Comparison of ENCODE assay signal across 8 cellular contexts in the genomic region with DNA sequence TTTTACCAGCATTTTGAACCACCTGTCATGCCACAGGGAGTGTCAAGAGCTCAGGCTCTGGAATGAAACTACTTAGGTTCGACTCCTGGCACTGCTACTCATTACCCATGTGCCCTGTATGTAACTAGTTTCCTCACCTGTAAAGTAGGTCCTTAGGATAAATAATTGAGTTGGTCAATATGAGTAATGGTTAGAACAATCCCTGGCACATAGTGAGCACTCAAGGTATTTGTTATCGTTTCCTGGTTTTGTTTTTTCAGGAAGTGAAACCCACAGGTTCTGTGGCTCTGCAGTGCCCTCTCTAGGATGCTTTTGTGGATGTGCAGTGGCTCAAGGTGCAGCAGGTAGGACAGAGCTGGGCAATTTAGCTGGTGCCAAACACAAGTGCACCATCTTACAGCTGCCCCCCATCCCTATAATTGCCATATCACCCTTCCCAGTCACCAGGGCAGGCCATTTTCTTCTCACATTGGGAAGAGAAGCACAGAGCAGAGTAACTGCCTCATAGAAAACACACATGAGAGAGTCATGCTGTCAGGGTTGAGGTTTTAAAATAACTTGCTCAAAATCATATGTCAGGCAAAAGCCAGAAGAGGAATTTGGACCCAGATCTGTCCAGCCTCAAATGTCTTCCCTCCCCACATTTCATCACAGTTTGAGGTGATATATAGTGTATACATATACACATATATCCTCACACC.
DNase-seq lines count a peak whose midpoint lies in the region; ATAC-seq, FAIRE-seq and TF ChIP-seq lines count a peak whose summit lies in the region.

No MANE protein-coding gene starts in this region.

- WGBS in H1 (ENCODE audit: extremely low coverage in 1 of 2, insufficient coverage in 1 of 2, insufficient read length in 1 of 2, insufficient replicate concordance in 2 of 2, low coverage in 1 of 2, low lambda C conversion rate in 2 of 2, missing lambda C conversion rate in 1 of 2), 2 experiments, result 80% methylated on average over 2 of the region's 2 CpGs; no CpG with 5 or more reads in 1 of the 2 experiments

- H3K27me3 ChIP-seq in H1 (replicated peaks in 1 of 4; ENCODE audit: control insufficient read depth in 3 of 4, extremely low read depth in 1 of 4, insufficient read depth in 3 of 4, low read length in 3 of 4), result no peaks in the 10 kb centered on the region
- no peaks in the 10 kb centered on the region for H3K27me3 ChIP-seq in MG63

- no peak for TF ChIP-seq POLR2A in H1 (IDR thresholded peaks at IDR 0.05; ENCODE audit: control extremely low read depth in 1 of 2, low read depth in 2 of 2, low read length in 2 of 2)

- H3K9ac ChIP-seq in H1 (replicated peaks in 1 of 4; ENCODE audit: extremely low read depth in 1 of 4, low read depth in 3 of 4, low read length in 3 of 4), result no peak overlapping the region

- H3K27ac ChIP-seq in H1 (ENCODE audit: low read depth, low read length), result no peak overlapping the region

- no peak overlapping the region for H2AK5ac ChIP-seq in H1 (ENCODE audit: low read depth, low read length)

- no peaks in the 10 kb centered on the region for H3K23me2 ChIP-seq in H1 (ENCODE audit: low read depth, low read length)

- no peak overlapping the region for H4K5ac ChIP-seq in H1 (ENCODE audit: insufficient read length, low read depth, low read length)

- H3K18ac ChIP-seq in H1 (ENCODE audit: extremely low read depth, low read length), result no peak overlapping the region

- no peak for TF ChIP-seq EP300 in H1 (IDR thresholded peaks at IDR 0.05; ENCODE audit: borderline replicate concordance in 1 of 2, low read depth in 2 of 2, low read length in 2 of 2)

- no peaks in the 10 kb centered on the region for H3K4me1 ChIP-seq in H1 (replicated peaks in 1 of 4; ENCODE audit: control insufficient read depth in 3 of 4, insufficient read depth in 4 of 4, low read length in 3 of 4)

- H4K91ac ChIP-seq in H1 (replicated peaks; ENCODE audit: insufficient read length, low read length), result no peak overlapping the region

- H3K4ac ChIP-seq in H1 (replicated peaks; ENCODE audit: insufficient read length, low read depth, low read length), result no peak overlapping the region

- H2BK5ac ChIP-seq in H1 (ENCODE audit: low read depth, low read length), result no peak overlapping the region

- no peak overlapping the region for H3K14ac ChIP-seq in H1 (ENCODE audit: insufficient read length)

- peak; percentile 43 for DNase-seq in CD1c-positive myeloid dendritic cell (ENCODE audit: extremely low spot score)
- peak; percentile 48 for DNase-seq in NCI-H748 (lab: John Stamatoyannopoulos, UW; ENCODE audit: unreplicated experiment)
- DNase-seq in H1 (ENCODE audit: low read depth in 1 of 2, low spot score in 2 of 2), result no peak
- DNase-seq in MG63, result no peak
- DNase-seq in NCI-H1417 treated with DMSO at 0.1 percent for 48 hours (lab: John Stamatoyannopoulos, UW), result no peak
- DNase-seq in AML-193 (lab: John Stamatoyannopoulos, UW), result no peak

- H3K79me2 ChIP-seq in H1 (ENCODE audit: control insufficient read depth in 1 of 2, insufficient read depth in 2 of 2, low read length in 2 of 2), result no peaks in the 10 kb centered on the region

- H2BK20ac ChIP-seq in H1 (ENCODE audit: low read length), result no peak overlapping the region

- H2BK15ac ChIP-seq in H1 (ENCODE audit: low read length), result no peak overlapping the region; the same call in 1 of the 2 replicates

- no peak overlapping the region for H3K56ac ChIP-seq in H1 (replicated peaks; ENCODE audit: insufficient read length, low read depth, low read length)

- peak; percentile 55 to 77 (median 63) for TF ChIP-seq CTCF in H1 (IDR thresholded peaks at IDR 0.05; ENCODE audit: control extremely low read depth in 1 of 3, insufficient read depth in 1 of 3, low read depth in 1 of 3, low read length in 3 of 3)

- CTCF ChIA-PET in H1 (lab: Charles Lee; ENCODE audit: partially characterized antibody), result interaction anchor here (0.6 to 3.4 kb wide), 18 partner anchors 10 to 382 kb away, joined by 3 to 26 read pairs (median 4); no protein-coding TSS in a partner anchor

- H4K8ac ChIP-seq in H1 (ENCODE audit: extremely low read depth, insufficient read depth, low read length), result no peak overlapping the region

- no peak for FAIRE-seq in H1 (lab: Jason Lieb, UNC)

- H3K4me3 ChIP-seq in H1 (ENCODE audit: extremely low read depth in 1 of 4, insufficient read depth in 2 of 4, low read depth in 3 of 4, low read length in 4 of 4), result no peak overlapping the region
- no peak overlapping the region for H3K4me3 ChIP-seq in MG63

- H3K79me1 ChIP-seq in H1 (ENCODE audit: low read depth, low read length), result no peaks in the 10 kb centered on the region

- H3K23ac ChIP-seq in H1 (ENCODE audit: insufficient read length), result no peak overlapping the region

- H4K20me1 ChIP-seq in H1 (replicated peaks in 1 of 2; ENCODE audit: control insufficient read depth in 1 of 2, insufficient read depth in 2 of 2, low read length in 2 of 2), result no peaks in the 10 kb centered on the region

- H3K36me3 ChIP-seq in H1 (ENCODE audit: control insufficient read depth in 2 of 4, insufficient read depth in 4 of 4, low read length in 3 of 4), result no peaks in the 10 kb centered on the region
- H3K36me3 ChIP-seq in MG63, result no peaks in the 10 kb centered on the region

- no peak overlapping the region for H3K4me2 ChIP-seq in H1 (ENCODE audit: insufficient read depth in 1 of 2, low read depth in 2 of 2, low read length in 2 of 2)

- H2AFZ ChIP-seq in H1 (ENCODE audit: low read length), result peak overlapping the region; percentile 99

- H2BK120ac ChIP-seq in H1 (replicated peaks; ENCODE audit: low read depth, low read length), result no peak overlapping the region

- TF ChIP-seq RAD21 in H1 (IDR thresholded peaks at IDR 0.05 in 1 of 2, conservative IDR thresholded peaks at IDR 0.05 in 1 of 2; ENCODE audit: low read depth in 2 of 2, low read length in 2 of 2), result peak; percentile 81 to 83

- no peaks in the 10 kb centered on the region for H3K9me3 ChIP-seq in H1 (ENCODE audit: insufficient read depth in 2 of 2, low read depth in 1 of 2, low read length in 1 of 2)
- H3K9me3 ChIP-seq in MG63, result no peaks in the 10 kb centered on the region

- POLR2A ChIA-PET in H1 (lab: Charles Lee; ENCODE audit: partially characterized antibody), result interaction anchor here (1.0 kb wide), 1 partner anchor 11 kb away, joined by 3 read pairs; no protein-coding TSS in a partner anchor

- ATAC-seq in GM18858 (IDR thresholded peaks at IDR 0.05; ENCODE audit: unreplicated experiment) (peak; percentile 92), HG02970 (IDR thresholded peaks at IDR 0.05; ENCODE audit: low FRiP score, unreplicated experiment) (peak; percentile 70)

- H2BK12ac ChIP-seq in H1 (ENCODE audit: low read depth, low read length), result no peak overlapping the region

TF ChIP-seq in H1, 55 proteins besides CTCF, POLR2A, EP300 and RAD21:
- TF ChIP-seq SIX5 (IDR thresholded peaks at IDR 0.05; ENCODE audit: low read depth, low read length) (no peak), BRCA1 (IDR thresholded peaks at IDR 0.05; ENCODE audit: low read depth, low read length) (no peak), SUZ12 (IDR thresholded peaks at IDR 0.05; ENCODE audit: low read length) (no peak), POLR2AphosphoS5 (IDR thresholded peaks at IDR 0.05; ENCODE audit: low read depth, low read length) (no peak), BACH1 (IDR thresholded peaks at IDR 0.05; ENCODE audit: low read length) (no peak), ATF2 (IDR thresholded peaks at IDR 0.05; ENCODE audit: low read length) (no peak), TBP (IDR thresholded peaks at IDR 0.05; ENCODE audit: low read depth, low read length) (no peak), RNF2 (IDR thresholded peaks at IDR 0.05; ENCODE audit: borderline replicate concordance, low read depth, low read length, missing control alignments, poor library complexity, severe bottlenecking) (no peak), BCL11A (IDR thresholded peaks at IDR 0.05; ENCODE audit: low read depth in 2 of 2, low read length in 2 of 2) (no peak), TAF7 (optimal IDR thresholded peaks at IDR 0.05; ENCODE audit: borderline replicate concordance, low read depth, low read length) (no peak), MAFK (IDR thresholded peaks at IDR 0.05; ENCODE audit: low read depth, low read length) (no peak), HDAC2 (IDR thresholded peaks at IDR 0.05; ENCODE audit: borderline replicate concordance in 1 of 2, low read depth in 2 of 2, low read length in 2 of 2) (no peak), SAP30 (IDR thresholded peaks at IDR 0.05; ENCODE audit: insufficient read depth, insufficient replicate concordance, low read length) (no peak), ZNF274 (IDR thresholded peaks at IDR 0.05; ENCODE audit: borderline replicate concordance, extremely low read depth, low read length) (no peak)

Comparison
In these comparisons a context has a peak if more than half of its experiments do, and no peak if none do; other contexts are left out.
1. DNase-seq: peak in CD1c-positive myeloid dendritic cell (single experiment) and NCI-H748 (single experiment); none in H1 (0 of 2), MG63 (single experiment), NCI-H1417 treated with DMSO at 0.1 percent for 48 hours (single experiment) and AML-193 (0 of 2).